In the genomic region with DNA sequence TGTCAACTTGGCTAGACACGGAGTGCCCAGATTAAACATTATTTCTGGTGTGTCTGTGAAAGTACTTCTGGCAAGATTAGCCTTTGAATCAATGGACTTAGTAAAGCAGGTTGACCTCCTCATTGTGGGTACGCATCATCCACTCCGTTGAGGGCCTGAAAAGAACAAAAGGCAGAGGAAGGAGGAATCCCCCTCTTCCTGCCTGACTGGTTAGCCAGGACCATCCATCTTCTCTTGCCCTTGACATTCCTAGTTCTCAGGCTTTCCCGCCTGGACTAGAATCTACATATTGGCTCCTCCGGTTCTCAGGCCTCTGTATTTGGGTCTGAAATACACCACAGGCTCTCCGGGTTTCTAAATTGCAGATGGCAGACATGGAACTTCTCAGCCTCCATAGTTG, we compare ENCODE assay signal across 14 cellular contexts.
A peak's percentile ranks its signal among the peaks of the same experiment; 100 is the strongest.
DNase-seq lines count a peak whose midpoint lies in the region; ATAC-seq and TF ChIP-seq lines count a peak whose summit lies in the region.
"Had no signal": no experiment of that assay in that cellular context is flagged by ENCODE, and none has a peak within 500 bp of the region (broad histone marks: within the 10 kb centered on the region; RNA-seq: fewer than 3 reads in every experiment).

No MANE protein-coding gene starts in this region.

- H3K79me2 ChIP-seq in PC-9 (ENCODE audit: low read depth) (no peaks in the 10 kb centered on the region), trophoblast cell (ENCODE audit: control insufficient read depth, insufficient read depth, low read length, poor library complexity) (no peaks in the 10 kb centered on the region)

- TF ChIP-seq POLR2A in gastroesophageal sphincter (IDR thresholded peaks at IDR 0.05): no peak

- H3K4me3 ChIP-seq in PC-9: no peak overlapping the region
- no peak overlapping the region for H3K4me3 ChIP-seq in trophoblast cell (ENCODE audit: low read depth, low read length)
- no peak overlapping the region for H3K4me3 ChIP-seq in gastroesophageal sphincter

- DNase-seq in PC-9: peak; percentile 19 to 47
- peak; percentile 67 for DNase-seq in islet precursor cell
- peak in 1 of 2 donors; percentile 6 for DNase-seq in trophoblast cell
- no peak for DNase-seq in NCI-H82 treated with DMSO at 0.1 percent for 48 hours (lab: John Stamatoyannopoulos, UW; ENCODE audit: unreplicated experiment)
- DNase-seq: C1 segment of cervical spinal cord; Calu3; CD4-positive, alpha-beta memory T cell; COR-L47; DMS53; DMS79 treated with DMSO at 0.1 percent for 48 hours; H9 had no signal

- H3K36me3 ChIP-seq in PC-9 (ENCODE audit: low read depth) (no peaks in the 10 kb centered on the region), trophoblast cell (ENCODE audit: control insufficient read depth in 1 of 2, insufficient read depth in 2 of 2, low read length in 2 of 2) (no peaks in the 10 kb centered on the region), gastroesophageal sphincter (no peaks in the 10 kb centered on the region)

- intact Hi-C loops in PC-9 (cut with micrococcal nuclease; ENCODE audit: unreplicated experiment): no loop called here

- peaks cover 6% of the 10 kb centered on the region; the same call in 1 of the 2 replicates for H3K9me3 ChIP-seq in PC-9 (ENCODE audit: insufficient read depth, low read depth)
- H3K9me3 ChIP-seq in trophoblast cell (ENCODE audit: insufficient read depth, low read depth, low read length): no peaks in the 10 kb centered on the region
- no peaks in the 10 kb centered on the region for H3K9me3 ChIP-seq in gastroesophageal sphincter

- H3K4me1 ChIP-seq in PC-9 (replicated peaks; ENCODE audit: insufficient read depth) (no peaks in the 10 kb centered on the region), trophoblast cell (ENCODE audit: control insufficient read depth in 1 of 2, insufficient read depth in 2 of 2, low read length in 2 of 2) (peaks cover 2 to 7% of the 10 kb centered on the region in 2 experiments), gastroesophageal sphincter (no peaks in the 10 kb centered on the region)

- POLR2A ChIA-PET in PC-9 (lab: Charles Lee; ENCODE audit: unreplicated experiment): no interaction called here

- no peak overlapping the region for H3K4me2 ChIP-seq in PC-9
- peak overlapping the region; percentile 13 for H3K4me2 ChIP-seq in trophoblast cell (ENCODE audit: low read length)

- no peak overlapping the region for H4K91ac ChIP-seq in trophoblast cell (ENCODE audit: low read depth, low read length)

- H2AK5ac ChIP-seq in trophoblast cell (ENCODE audit: low read length): no peak overlapping the region

- H2BK12ac ChIP-seq in trophoblast cell (ENCODE audit: low read length): no peak overlapping the region

- no peak overlapping the region for H4K8ac ChIP-seq in trophoblast cell (ENCODE audit: low read depth, low read length)

- no peak overlapping the region for H3K4ac ChIP-seq in trophoblast cell (ENCODE audit: low read depth, low read length)

- WGBS in trophoblast cell (ENCODE audit: extremely low coverage, insufficient coverage, insufficient read length): no CpG with 5 or more reads among the region's 6 CpGs
- 61 to 66% methylated on average over 2 to 5 of the region's 6 CpGs for WGBS in gastroesophageal sphincter (ENCODE audit: low coverage in 1 of 2), 2 donors

- no peak overlapping the region for H3K14ac ChIP-seq in trophoblast cell (ENCODE audit: low read length)

- no peak overlapping the region for H2BK5ac ChIP-seq in trophoblast cell (ENCODE audit: low read depth, low read length, poor library complexity)

- H4K20me1 ChIP-seq in PC-9 (ENCODE audit: insufficient read depth): no peaks in the 10 kb centered on the region

- no peak overlapping the region for H4K12ac ChIP-seq in trophoblast cell (ENCODE audit: low read depth, low read length)

- no TSS peak for BruUV-seq in PC-9 (replicated peaks; lab: Mats Ljungman, UMichigan)

- H3K9me2 ChIP-seq in PC-9 (ENCODE audit: insufficient read depth): no peaks in the 10 kb centered on the region

- no peak overlapping the region for H3K23ac ChIP-seq in trophoblast cell (ENCODE audit: low read length)

- H2BK120ac ChIP-seq in trophoblast cell (ENCODE audit: insufficient read depth, low read length, poor library complexity): no peak overlapping the region

- H2AFZ ChIP-seq in PC-9 (no peak overlapping the region), trophoblast cell (ENCODE audit: insufficient read depth, low read length, poor library complexity) (no peak overlapping the region)

- no peaks in the 10 kb centered on the region for H3F3A ChIP-seq in PC-9 (ENCODE audit: insufficient read depth, low read depth)

- H3K27ac ChIP-seq in PC-9 (no peak overlapping the region), trophoblast cell (ENCODE audit: low read depth, low read length) (no peak overlapping the region), gastroesophageal sphincter (no peak overlapping the region)

- no peak for TF ChIP-seq EP300 in gastroesophageal sphincter (IDR thresholded peaks at IDR 0.05)

- ATAC-seq in gastroesophageal sphincter (no peak), HG03159 (IDR thresholded peaks at IDR 0.05; ENCODE audit: unreplicated experiment) (no peak)
- ATAC-seq: HCT116 had no signal

- no peak for TF ChIP-seq CTCF in PC-9 (conservative IDR thresholded peaks at IDR 0.05)
- no peak for TF ChIP-seq CTCF in gastroesophageal sphincter (IDR thresholded peaks at IDR 0.05)

- H3K27me3 ChIP-seq in PC-9 (ENCODE audit: insufficient read depth, low read depth) (no peaks in the 10 kb centered on the region), trophoblast cell (ENCODE audit: insufficient read depth, low read length) (no peaks in the 10 kb centered on the region), gastroesophageal sphincter (no peaks in the 10 kb centered on the region)

- H3K79me1 ChIP-seq in trophoblast cell (ENCODE audit: low read length): no peaks in the 10 kb centered on the region

- no peak overlapping the region for H3K18ac ChIP-seq in trophoblast cell (ENCODE audit: low read length)

- no peak overlapping the region for H3K9ac ChIP-seq in trophoblast cell (ENCODE audit: low read length)

- CTCF ChIA-PET in PC-9 (lab: Charles Lee): no interaction called here
